In genomic region chr16:71230122-71230845, GRCh38 we compare ENCODE assay signal across 8 cellular contexts. TPM values are rescaled to one million over a fixed set of nuclear protein-coding genes. Genes with fewer than 3 reads are reported as not detected.
DNase-seq lines count a peak whose midpoint lies in the region; ATAC-seq and TF ChIP-seq lines count a peak whose summit lies in the region.

TSS of gene HYDIN (minus strand) at chr16:71230722. CDS start at chr16:71186895, 43,827 bp downstream.

- intact Hi-C loops in left cardiac atrium (cut with DNase I) (no loop called here), PC-3 (cut with micrococcal nuclease) (no loop called here)

- no peaks in the 10 kb centered on the region for H3K27me3 ChIP-seq in right atrium auricular region
- H3K27me3 ChIP-seq in PC-3 (ENCODE audit: low read length), result no peaks in the 10 kb centered on the region
- H3K27me3 ChIP-seq in neural progenitor cell, result no peaks in the 10 kb centered on the region

- peak within 1 kb of the TSS; percentile 96 for H3K4me3 Mint-ChIP-seq in neural progenitor cell

- peaks cover 13% of the 10 kb centered on the region for H3K4me1 Mint-ChIP-seq in neural progenitor cell

- DNase-seq in left cardiac atrium (peak; percentile 54), right atrium auricular region (ENCODE audit: low spot score) (no peak), PC-3 (peak; percentile 64), neural progenitor cell (ENCODE audit: low spot score) (peak; percentile 98), HuH-7 (ENCODE audit: low spot score) (no peak)

- POLR2A ChIA-PET in PC-3 (lab: Charles Lee; ENCODE audit: unreplicated experiment), result no interaction called here

- H3F3A ChIP-seq in PC-3 (ENCODE audit: low read length, unreplicated experiment) (no peaks in the 10 kb centered on the region), neural progenitor cell (ENCODE audit: low read depth) (no peaks in the 10 kb centered on the region)

- H3K4me3 ChIP-seq in right atrium auricular region (no peak within 1 kb of the TSS), PC-3 (ENCODE audit: low read length) (peak within 1 kb of the TSS; percentile 65), neural progenitor cell (peak within 1 kb of the TSS; percentile 52)

- H3K4me1 ChIP-seq in right atrium auricular region, result no peaks in the 10 kb centered on the region
- no peaks in the 10 kb centered on the region for H3K4me1 ChIP-seq in PC-3 (ENCODE audit: insufficient read depth, low read length)
- H3K4me1 ChIP-seq in neural progenitor cell, result no peaks in the 10 kb centered on the region

- TF ChIP-seq CTCF in right atrium auricular region (IDR thresholded peaks at IDR 0.05), result no peak
- no peak for TF ChIP-seq CTCF in PC-3 (conservative IDR thresholded peaks at IDR 0.05; ENCODE audit: low read depth, low read length)
- no peak for TF ChIP-seq CTCF in neural progenitor cell (IDR thresholded peaks at IDR 0.05)

- peaks cover 2% of the 10 kb centered on the region for H3K27me3 Mint-ChIP-seq in neural progenitor cell (ENCODE audit: insufficient read depth, low read depth)

- H3K27ac Mint-ChIP-seq in neural progenitor cell, result peak within 1 kb of the TSS; percentile 99

- peaks cover 8% of the 10 kb centered on the region for H3K36me3 Mint-ChIP-seq in neural progenitor cell

- no peaks in the 10 kb centered on the region for H3K79me2 ChIP-seq in PC-3 (ENCODE audit: low read length)
- no peaks in the 10 kb centered on the region for H3K79me2 ChIP-seq in neural progenitor cell (ENCODE audit: low read depth)

- no TSS peak for BruUV-seq in PC-3 (replicated peaks; lab: Mats Ljungman, UMichigan)

- peak within 1 kb of the TSS; percentile 89 for H2AFZ ChIP-seq in PC-3 (ENCODE audit: low read length)
- peak within 1 kb of the TSS; percentile 95 for H2AFZ ChIP-seq in neural progenitor cell (replicated peaks)

- H4K20me1 ChIP-seq in PC-3 (ENCODE audit: low read length), result no peaks in the 10 kb centered on the region
- no peaks in the 10 kb centered on the region for H4K20me1 ChIP-seq in neural progenitor cell (ENCODE audit: low read depth)

- CTCF ChIA-PET in PC-3 (lab: Charles Lee), result no interaction called here

- ATAC-seq in left cardiac atrium (peak; percentile 68 to 92), PC-3 (peak; percentile 46), esophagus mucosa (peak; percentile 63), GM18870 (IDR thresholded peaks at IDR 0.05; ENCODE audit: unreplicated experiment) (no peak), GM18867 (IDR thresholded peaks at IDR 0.05; ENCODE audit: unreplicated experiment) (no peak)

- H3K36me3 ChIP-seq in right atrium auricular region (no peaks in the 10 kb centered on the region), PC-3 (ENCODE audit: low read depth, low read length) (no peaks in the 10 kb centered on the region), neural progenitor cell (no peaks in the 10 kb centered on the region)

- no peaks in the 10 kb centered on the region for H3K9me2 ChIP-seq in PC-3 (replicated peaks; ENCODE audit: low read length)

- H3K9me3 ChIP-seq in right atrium auricular region, result peaks cover 0 to 38% of the 10 kb centered on the region in 2 donors
- H3K9me3 ChIP-seq in PC-3 (ENCODE audit: low read length), result 0 out of 2 replicates have a peak, but pooled peaks cover 8% of the 10 kb centered on the region
- peaks cover 12% of the 10 kb centered on the region for H3K9me3 ChIP-seq in neural progenitor cell (ENCODE audit: low read depth)

- H3K9ac ChIP-seq in PC-3 (ENCODE audit: low read length) (0 out of 2 replicates have a peak within 1 kb of the TSS, but pooled peaks have one; percentile 10), neural progenitor cell (no peak within 1 kb of the TSS)

- H3K4me2 ChIP-seq in PC-3 (ENCODE audit: low read length) (peak within 1 kb of the TSS; percentile 74), neural progenitor cell (peak within 1 kb of the TSS; percentile 72)

- H3K9me3 Mint-ChIP-seq in neural progenitor cell, result peaks cover 36% of the 10 kb centered on the region

- H3K27ac ChIP-seq in right atrium auricular region, result no peak within 1 kb of the TSS
- H3K27ac ChIP-seq in PC-3 (ENCODE audit: low read length), result no peak within 1 kb of the TSS
- no peak within 1 kb of the TSS for H3K27ac ChIP-seq in neural progenitor cell

RNA-seq across cellular contexts. Expression of gene HYDIN, which starts in this region (rescaled TPM):
- total RNA-seq in left cardiac atrium (under 1 TPM; 0.38 to 0.65 TPM), right atrium auricular region (1 to 10 TPM; 1.2 to 3.8 TPM), PC-3 (2014; rRNA removed) (0.12 and 0.69 TPM in 2 replicates), esophagus mucosa (0.20 TPM), neural progenitor cell (ENCODE audit: low replicate concordance) (4.0 and 5.9 TPM in 2 replicates)

Comparison
In these comparisons a context has a peak if more than half of its experiments do, and no peak if none do; other contexts are left out.
1. Peak in DNase-seq and ATAC-seq in left cardiac atrium; RNA of the gene not detected or under 1 TPM.
2. Peak in DNase-seq, ATAC-seq, H3K4me3 ChIP-seq, H3K9ac ChIP-seq and H3K4me2 ChIP-seq in PC-3; RNA of the gene not detected or under 1 TPM.
3. Peak in ATAC-seq in esophagus mucosa; RNA of the gene not detected or under 1 TPM.